In genomic region chr4:15198070-15198727, GRCh38 we compare ENCODE assay signal across 16 cellular contexts.
DNase-seq lines count a peak whose midpoint lies in the region; ATAC-seq and TF ChIP-seq lines count a peak whose summit lies in the region.
"Had no signal": no experiment of that assay in that cellular context is flagged by ENCODE, and none has a peak within 500 bp of the region (broad histone marks: within the 10 kb centered on the region; RNA-seq: fewer than 3 reads in every experiment).

No MANE protein-coding gene starts in this region.

- peak overlapping the region; percentile 10 for H3K4me3 Mint-ChIP-seq in WTC11
- H3K4me3 Mint-ChIP-seq: activated CD4-positive, alpha-beta T cell treated with anti-CD3 and anti-CD28 coated beads for 36 hours had no signal

- in situ Hi-C loops in HAP-1 (cut with MboI; ENCODE audit: low sequenced_read_pairs): no loop called here

- H3K4me3 ChIP-seq in mesenchymal stem cell (ENCODE audit: insufficient read depth in 1 of 2, low read depth in 1 of 2, low read length in 2 of 2) (no peak overlapping the region), HAP-1 (no peak overlapping the region), upper lobe of right lung (no peak overlapping the region), stomach (no peak overlapping the region)
- H3K4me3 ChIP-seq: uterus had no signal

- H3K23ac ChIP-seq in mesenchymal stem cell (ENCODE audit: low read length in 2 of 2): no peak overlapping the region

- H3K4ac ChIP-seq in mesenchymal stem cell (ENCODE audit: low read depth in 1 of 2, low read length in 2 of 2): no peak overlapping the region

- peaks cover 35% of the 10 kb centered on the region for H3K4me1 Mint-ChIP-seq in WTC11

- no peak overlapping the region for H2BK12ac ChIP-seq in mesenchymal stem cell (ENCODE audit: low read length in 2 of 2)

- H3K36me3 ChIP-seq in mesenchymal stem cell (ENCODE audit: control insufficient read depth in 1 of 2, insufficient read depth in 2 of 2, low read depth in 1 of 2, low read length in 2 of 2): no peaks in the 10 kb centered on the region
- no peaks in the 10 kb centered on the region for H3K36me3 ChIP-seq in HAP-1 (replicated peaks)
- H3K36me3 ChIP-seq in upper lobe of right lung: no peaks in the 10 kb centered on the region
- no peaks in the 10 kb centered on the region for H3K36me3 ChIP-seq in stomach
- H3K36me3 ChIP-seq: uterus had no signal

- TF ChIP-seq EP300 in stomach (IDR thresholded peaks at IDR 0.05): no peak

- H3K9me3 Mint-ChIP-seq in WTC11: no peaks in the 10 kb centered on the region

- DNase-seq in EH (ENCODE audit: low read depth) (peak; percentile 53), WTC11 (ENCODE audit: low spot score) (peak; percentile 20), fibroblast of peridontal ligament (ENCODE audit: extremely low read depth) (peak; percentile 48), mesenchymal stem cell (no peak), HAP-1 (ENCODE audit: low spot score in 2 of 2) (no peak), upper lobe of right lung (no peak), mucosa of gallbladder (ENCODE audit: low spot score) (no peak), stomach (no peak)
- DNase-seq: activated CD4-positive, alpha-beta T cell treated with anti-CD3 and anti-CD28 coated beads for 36 hours; activated effector memory CD4-positive, alpha-beta T cell treated with anti-CD3 and anti-CD28 coated beads, Interleukin-2, amount 50 U/mL, for 16 hours; DMS153; Karpas-422; NCI-H1105; NCI-H526; uterus had no signal

- no peak for TF ChIP-seq CTCF in WTC11 (IDR thresholded peaks at IDR 0.05)
- no peak for TF ChIP-seq CTCF in upper lobe of right lung (IDR thresholded peaks at IDR 0.05)
- no peak for TF ChIP-seq CTCF in stomach (IDR thresholded peaks at IDR 0.05)

- no peaks in the 10 kb centered on the region for H3K9me3 ChIP-seq in mesenchymal stem cell (ENCODE audit: control insufficient read depth, low read length)
- H3K9me3 ChIP-seq in HAP-1: no peaks in the 10 kb centered on the region
- H3K9me3 ChIP-seq in upper lobe of right lung: no peaks in the 10 kb centered on the region
- H3K9me3 ChIP-seq in stomach: no peaks in the 10 kb centered on the region
- H3K9me3 ChIP-seq: uterus had no signal

- ATAC-seq in WTC11 (peak; percentile 88), upper lobe of right lung (no peak)
- ATAC-seq: activated CD4-positive, alpha-beta T cell treated with anti-CD3 and anti-CD28 coated beads for 36 hours; esophagus mucosa had no signal

- H2AK5ac ChIP-seq in mesenchymal stem cell (ENCODE audit: low read length, severe bottlenecking): no peak overlapping the region

- H3K9ac ChIP-seq in mesenchymal stem cell (ENCODE audit: low read length): no peak overlapping the region

- intact Hi-C loops in upper lobe of right lung (cut with DNase I): no loop called here
- intact Hi-C loops in stomach (cut with DNase I; ENCODE audit: low total_unique reads): no loop called here

- no peak overlapping the region for H3K18ac ChIP-seq in mesenchymal stem cell (ENCODE audit: low read depth in 1 of 2, low read length in 2 of 2)

- H3K4me2 ChIP-seq in mesenchymal stem cell (ENCODE audit: low read length, poor library complexity, severe bottlenecking): no peak overlapping the region

- H2BK120ac ChIP-seq in mesenchymal stem cell (ENCODE audit: low read depth, low read length): no peak overlapping the region

- H2BK5ac ChIP-seq in mesenchymal stem cell (ENCODE audit: low read depth, low read length, poor library complexity, severe bottlenecking): no peak overlapping the region

- H2BK15ac ChIP-seq in mesenchymal stem cell (ENCODE audit: low read depth, poor library complexity, severe bottlenecking): no peak overlapping the region

- H3K14ac ChIP-seq in mesenchymal stem cell (ENCODE audit: low read length in 2 of 2): peak overlapping the region in 1 of 2 experiments; percentile 60

- H3K27ac ChIP-seq in mesenchymal stem cell (ENCODE audit: low read length, poor library complexity, severe bottlenecking) (no peak overlapping the region), upper lobe of right lung (no peak overlapping the region), stomach (no peak overlapping the region)
- H3K27ac ChIP-seq: uterus had no signal

- no peaks in the 10 kb centered on the region for H3K27me3 Mint-ChIP-seq in WTC11 (ENCODE audit: low read depth)

- H3K4me1 ChIP-seq in mesenchymal stem cell (ENCODE audit: control insufficient read depth, insufficient read depth, low read depth, low read length) (peaks cover 9% of the 10 kb centered on the region), HAP-1 (no peaks in the 10 kb centered on the region), upper lobe of right lung (no peaks in the 10 kb centered on the region), stomach (no peaks in the 10 kb centered on the region)
- H3K4me1 ChIP-seq: uterus had no signal

- H4K8ac ChIP-seq in mesenchymal stem cell (ENCODE audit: low read length): no peak overlapping the region

- peak overlapping the region; percentile 73 for H3K27ac Mint-ChIP-seq in WTC11
- H3K27ac Mint-ChIP-seq: activated CD4-positive, alpha-beta T cell treated with anti-CD3 and anti-CD28 coated beads for 36 hours had no signal

- 56% methylated on average over 10 of the region's 11 CpGs for WGBS in mesenchymal stem cell
- WGBS in stomach, 5 donors: 51 to 62% (median 54%) methylated on average over 11 of the region's 11 CpGs

- TF ChIP-seq POLR2A in stomach (IDR thresholded peaks at IDR 0.05): no peak

- CTCF ChIA-PET in WTC11 (lab: Charles Lee): interaction anchor here (0.9 to 1.7 kb wide), 6 partner anchors 28 to 451 kb away, joined by 3 to 6 read pairs (median 4); no protein-coding TSS in a partner anchor

- H3K36me3 Mint-ChIP-seq in WTC11: no peaks in the 10 kb centered on the region

- H3K27me3 ChIP-seq in mesenchymal stem cell (ENCODE audit: control insufficient read depth in 1 of 2, insufficient read depth in 1 of 2, low read length in 2 of 2): no peaks in the 10 kb centered on the region
- 0 out of 2 replicates have a peak, but pooled peaks cover 4% of the 10 kb centered on the region for H3K27me3 ChIP-seq in HAP-1 (ENCODE audit: low read depth)
- no peaks in the 10 kb centered on the region for H3K27me3 ChIP-seq in upper lobe of right lung
- no peaks in the 10 kb centered on the region for H3K27me3 ChIP-seq in stomach
- H3K27me3 ChIP-seq: uterus had no signal

- peak overlapping the region; percentile 50 for H4K91ac ChIP-seq in mesenchymal stem cell (ENCODE audit: low read length)

- no peaks in the 10 kb centered on the region for H3K79me1 ChIP-seq in mesenchymal stem cell (replicated peaks; ENCODE audit: low read length, poor library complexity, severe bottlenecking)

- H2AFZ ChIP-seq in mesenchymal stem cell (ENCODE audit: low read depth, low read length): no peak overlapping the region

- POLR2A ChIA-PET in WTC11 (lab: Charles Lee): no interaction called here

TF ChIP-seq in WTC11, 78 proteins besides CTCF, POLR2A, EP300 and RAD21:
- TF ChIP-seq ZNF423 (CRISPR knock-in tag; IDR thresholded peaks at IDR 0.05) (peak; percentile 45), NFYB (CRISPR knock-in tag; conservative IDR thresholded peaks at IDR 0.05; ENCODE audit: low read depth) (no peak)

Comparison
In these comparisons a context has a peak if more than half of its experiments do, and no peak if none do; other contexts are left out.
1. DNase-seq: peak in EH (single experiment), WTC11 (single experiment) and fibroblast of peridontal ligament (single experiment); none in mesenchymal stem cell (single experiment), HAP-1 (0 of 2), upper lobe of right lung (single experiment), mucosa of gallbladder (single experiment) and stomach (single experiment).